8 cellular contexts compared by ENCODE assay signal in the genomic region with DNA sequence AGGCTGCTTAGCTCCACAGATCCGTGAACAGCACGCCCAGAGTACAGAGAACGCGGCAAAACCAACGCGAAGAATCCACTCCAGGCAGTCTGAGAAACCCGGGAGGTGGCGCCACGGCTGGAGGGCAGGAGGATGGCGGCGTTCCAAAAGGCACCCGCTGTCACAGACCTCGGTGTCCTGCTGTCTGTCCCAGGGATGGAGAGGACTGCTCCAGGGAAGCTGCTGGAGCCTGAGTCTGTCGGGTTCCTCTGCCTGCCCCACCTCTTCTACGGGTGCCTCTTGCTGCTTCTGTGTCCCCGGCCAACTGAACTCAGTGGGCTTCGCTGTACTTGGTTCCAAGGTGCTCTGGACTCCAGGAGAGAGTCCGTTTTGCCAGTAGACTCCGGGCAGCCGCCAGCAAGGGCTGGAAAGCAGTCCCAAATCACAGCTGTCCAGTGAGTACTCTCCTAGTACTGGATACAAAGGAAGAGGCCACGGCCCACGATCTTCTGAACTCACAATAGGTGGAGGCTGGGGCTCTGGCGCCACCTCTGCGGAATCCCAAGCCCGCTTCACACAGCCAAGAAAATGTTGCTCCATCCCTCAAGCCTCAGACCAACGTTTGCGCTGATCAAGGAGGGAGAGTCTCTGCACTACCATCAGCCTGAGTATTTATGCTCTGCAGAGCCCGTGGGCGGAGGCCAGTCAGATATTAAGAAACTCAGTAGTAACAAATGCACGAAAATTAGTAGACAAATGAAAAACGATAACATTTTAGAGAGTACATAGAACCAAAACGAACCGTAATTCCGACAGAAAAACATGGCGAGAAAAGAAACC. TPM values are rescaled to one million over a fixed set of nuclear protein-coding genes. Genes with fewer than 3 reads are reported as not detected.
A peak's percentile ranks its signal among the peaks of the same experiment; 100 is the strongest.
DNase-seq lines count a peak whose midpoint lies in the region; ATAC-seq, FAIRE-seq and TF ChIP-seq lines count a peak whose summit lies in the region.

No MANE protein-coding gene starts in this region.

- H3K27ac ChIP-seq in esophagus squamous epithelium (peak overlapping the region; percentile 93 to 98 (median 96)), neural cell (ENCODE audit: low read length) (no peak overlapping the region), upper lobe of right lung (peak overlapping the region; percentile 100)

- H3K9me3 ChIP-seq in esophagus squamous epithelium (no peaks in the 10 kb centered on the region), neural cell (ENCODE audit: low read length) (peaks cover 14% of the 10 kb centered on the region), upper lobe of right lung (no peaks in the 10 kb centered on the region)

- H3K36me3 ChIP-seq in esophagus squamous epithelium (no peaks in the 10 kb centered on the region), neural cell (ENCODE audit: insufficient read depth, low read length) (no peaks in the 10 kb centered on the region), upper lobe of right lung (no peaks in the 10 kb centered on the region)

- 22 to 37% methylated on average over 21 to 29 of the region's 35 CpGs for WGBS in esophagus squamous epithelium, 2 donors

- peaks cover 6% of the 10 kb centered on the region for H4K20me1 ChIP-seq in neural cell (ENCODE audit: insufficient read depth)

- H3K27me3 ChIP-seq in esophagus squamous epithelium, result peaks cover 0 to 90% (median 4%) of the 10 kb centered on the region in 4 donors
- H3K27me3 ChIP-seq in neural cell (ENCODE audit: insufficient read depth, low read depth, low read length), result peaks cover 95% of the 10 kb centered on the region
- peaks cover 20% of the 10 kb centered on the region for H3K27me3 ChIP-seq in upper lobe of right lung

- peak in 2 of 4 donors; percentile 26 to 33 for TF ChIP-seq POLR2A in esophagus squamous epithelium (IDR thresholded peaks at IDR 0.05)

- no peaks in the 10 kb centered on the region for H3K79me2 ChIP-seq in neural cell (replicated peaks; ENCODE audit: insufficient read depth, low read length)

- FAIRE-seq in frontal cortex (lab: Jason Lieb, UNC), result no peak

- ATAC-seq in upper lobe of right lung, result peak; percentile 28

- TF ChIP-seq RAD21 in neural cell (conservative IDR thresholded peaks at IDR 0.05), result no peak

- intact Hi-C loops in esophagus squamous epithelium (cut with DNase I) (loop anchor here (2.0 to 10.0 kb wide), 3 partner anchors 45 to 225 kb away; a partner anchor contains a TSS), upper lobe of right lung (cut with DNase I) (no loop called here)

- peak overlapping the region; percentile 67 to 80 (median 78) for H3K4me3 ChIP-seq in esophagus squamous epithelium
- H3K4me3 ChIP-seq in neural cell (ENCODE audit: low read length), result no peak overlapping the region
- H3K4me3 ChIP-seq in upper lobe of right lung, result peak overlapping the region; percentile 73

- H2AFZ ChIP-seq in neural cell (ENCODE audit: low read depth, low read length), result no peak overlapping the region

- H3K9me2 ChIP-seq in neural cell (ENCODE audit: insufficient read depth, low read length), result no peaks in the 10 kb centered on the region

- H3K4me2 ChIP-seq in neural cell (ENCODE audit: low read length), result no peak overlapping the region

- DNase-seq in EL (peak; percentile 68), HK-2 (ENCODE audit: unreplicated experiment) (peak; percentile 47), NOMO-1 treated with dmso at 0.1 percent for 144 hours (lab: John Stamatoyannopoulos, UW; ENCODE audit: unreplicated experiment) (peak; percentile 82), esophagus squamous epithelium (lab: John Stamatoyannopoulos, UW) (no peak), upper lobe of right lung (peak; percentile 81), frontal cortex (ENCODE audit: low spot score in 2 of 2) (no peak)
- DNase-seq in activated T-cell treated with anti-CD3 and anti-CD28 coated beads, Interleukin-2, amount 50 U/mL, for 1 hour, result peak; percentile 76

- TF ChIP-seq CTCF in esophagus squamous epithelium (IDR thresholded peaks at IDR 0.05) (peak in 1 of 6 experiments; percentile 2), neural cell (IDR thresholded peaks at IDR 0.05; ENCODE audit: poor library complexity, severe bottlenecking) (no peak), upper lobe of right lung (IDR thresholded peaks at IDR 0.05) (peak; percentile 12)

- H3K4me1 ChIP-seq in esophagus squamous epithelium (peaks cover 0 to 78% (median 4%) of the 10 kb centered on the region in 3 donors), upper lobe of right lung (no peaks in the 10 kb centered on the region)

- H3K9ac ChIP-seq in neural cell (ENCODE audit: low read length), result no peak overlapping the region

- no peak for TF ChIP-seq EP300 in neural cell (conservative IDR thresholded peaks at IDR 0.05; ENCODE audit: poor library complexity, severe bottlenecking)

- H3F3A ChIP-seq in neural cell (ENCODE audit: insufficient read depth, low read length, poor library complexity, severe bottlenecking), result peaks cover 7% of the 10 kb centered on the region

TF ChIP-seq in neural cell, 6 proteins besides CTCF, POLR2A, EP300 and RAD21:
- TF ChIP-seq TAF1 (IDR thresholded peaks at IDR 0.05; ENCODE audit: low read depth) (no peak), EZH2 (IDR thresholded peaks at IDR 0.05; ENCODE audit: borderline replicate concordance, insufficient read depth, low read length, poor library complexity, severe bottlenecking) (no peak), MXI1 (conservative IDR thresholded peaks at IDR 0.05; ENCODE audit: poor library complexity, severe bottlenecking) (no peak), POLR2AphosphoS5 (IDR thresholded peaks at IDR 0.05) (peak; percentile 22), SMC3 (conservative IDR thresholded peaks at IDR 0.05; ENCODE audit: poor library complexity) (no peak)
- TF ChIP-seq, protein P1, sequence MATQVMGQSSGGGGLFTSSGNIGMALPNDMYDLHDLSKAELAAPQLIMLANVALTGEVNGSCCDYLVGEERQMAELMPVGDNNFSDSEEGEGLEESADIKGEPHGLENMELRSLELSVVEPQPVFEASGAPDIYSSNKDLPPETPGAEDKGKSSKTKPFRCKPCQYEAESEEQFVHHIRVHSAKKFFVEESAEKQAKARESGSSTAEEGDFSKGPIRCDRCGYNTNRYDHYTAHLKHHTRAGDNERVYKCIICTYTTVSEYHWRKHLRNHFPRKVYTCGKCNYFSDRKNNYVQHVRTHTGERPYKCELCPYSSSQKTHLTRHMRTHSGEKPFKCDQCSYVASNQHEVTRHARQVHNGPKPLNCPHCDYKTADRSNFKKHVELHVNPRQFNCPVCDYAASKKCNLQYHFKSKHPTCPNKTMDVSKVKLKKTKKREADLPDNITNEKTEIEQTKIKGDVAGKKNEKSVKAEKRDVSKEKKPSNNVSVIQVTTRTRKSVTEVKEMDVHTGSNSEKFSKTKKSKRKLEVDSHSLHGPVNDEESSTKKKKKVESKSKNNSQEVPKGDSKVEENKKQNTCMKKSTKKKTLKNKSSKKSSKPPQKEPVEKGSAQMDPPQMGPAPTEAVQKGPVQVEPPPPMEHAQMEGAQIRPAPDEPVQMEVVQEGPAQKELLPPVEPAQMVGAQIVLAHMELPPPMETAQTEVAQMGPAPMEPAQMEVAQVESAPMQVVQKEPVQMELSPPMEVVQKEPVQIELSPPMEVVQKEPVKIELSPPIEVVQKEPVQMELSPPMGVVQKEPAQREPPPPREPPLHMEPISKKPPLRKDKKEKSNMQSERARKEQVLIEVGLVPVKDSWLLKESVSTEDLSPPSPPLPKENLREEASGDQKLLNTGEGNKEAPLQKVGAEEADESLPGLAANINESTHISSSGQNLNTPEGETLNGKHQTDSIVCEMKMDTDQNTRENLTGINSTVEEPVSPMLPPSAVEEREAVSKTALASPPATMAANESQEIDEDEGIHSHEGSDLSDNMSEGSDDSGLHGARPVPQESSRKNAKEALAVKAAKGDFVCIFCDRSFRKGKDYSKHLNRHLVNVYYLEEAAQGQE (IDR thresholded peaks at IDR 0.05; ENCODE audit: borderline replicate concordance), result no peak

RNA-seq across cellular contexts. Expression of a gene that starts 0.4 kb away (rescaled TPM):
- 1 to 10 TPM in 2 of 4 donors, under 1 TPM in 2; 0.57 to 2.5 (median 1.6) TPM for total RNA-seq in esophagus squamous epithelium
- not detected in 2 replicates for polyA plus RNA-seq in neural cell
- 0.49 and 0.58 TPM in 2 replicates for polyA minus RNA-seq in neural cell
- 4.8 TPM for total RNA-seq in upper lobe of right lung
- 0.41 TPM for total RNA-seq in frontal cortex

Comparison
In these comparisons a context has a peak if more than half of its experiments do, and no peak if none do; other contexts are left out.
1. DNase-seq: peak in EL (single experiment), HK-2 (single experiment), NOMO-1 treated with dmso at 0.1 percent for 144 hours (single experiment), activated T-cell treated with anti-CD3 and anti-CD28 coated beads, Interleukin-2, amount 50 U/mL, for 1 hour (single experiment) and upper lobe of right lung (single experiment); none in esophagus squamous epithelium (single experiment) and frontal cortex (0 of 2).